In the genomic region with DNA sequence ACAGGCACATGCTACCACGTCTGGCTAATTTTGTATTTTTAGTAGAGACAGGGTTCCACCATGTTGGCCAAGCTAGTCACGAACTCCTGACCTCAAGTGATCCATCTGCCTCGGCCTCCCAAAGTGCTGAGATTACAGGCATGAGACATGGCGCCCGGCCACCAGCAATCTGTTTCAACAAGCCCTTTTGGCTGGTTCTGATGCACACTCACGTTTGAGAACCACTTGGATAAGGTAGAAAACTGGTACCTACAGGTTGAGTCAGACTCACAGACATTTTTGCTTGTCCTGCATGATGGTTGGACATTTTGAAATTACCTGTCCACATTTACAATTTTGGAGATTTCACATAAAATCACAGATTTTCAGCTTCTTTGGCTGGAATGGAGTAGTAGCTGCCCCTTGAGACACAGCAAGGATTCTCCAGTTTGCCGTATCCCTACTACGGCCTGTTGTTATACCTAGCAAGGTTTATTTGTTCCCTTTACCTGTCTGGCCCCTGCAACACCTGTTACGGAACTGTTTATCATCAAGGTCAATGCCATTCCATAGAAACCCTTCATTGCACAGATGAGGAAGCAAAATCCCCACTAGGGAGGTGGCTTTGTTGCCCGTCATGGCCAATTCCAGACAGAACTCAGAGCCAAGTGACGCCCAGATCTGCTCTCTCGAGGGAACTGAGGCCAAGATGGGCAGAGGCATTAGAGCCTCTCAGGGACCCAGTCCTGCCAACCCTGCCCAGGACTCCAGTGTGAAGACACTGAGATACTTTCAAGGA, we compare ENCODE assay signal across 28 cellular contexts.
"Had no signal": no experiment of that assay in that cellular context is flagged by ENCODE, and none has a peak within 500 bp of the region (broad histone marks: within the 10 kb centered on the region; RNA-seq: fewer than 3 reads in every experiment).

No MANE protein-coding gene starts in this region.

- H3K4me1 ChIP-seq: transverse colon had no signal

- H3K9me3 Mint-ChIP-seq: activated CD4-positive, alpha-beta memory T cell treated with anti-CD3 and anti-CD28 coated beads, Interleukin-2, amount 10 ng/mL, durations not matched to agents 7 days and 5 days; activated CD4-positive, alpha-beta T cell treated with anti-CD3 and anti-CD28 coated beads, Interleukin-2, amount 10 ng/mL, durations not matched to agents 7 days and 5 days; activated naive CD4-positive, alpha-beta T cell treated with anti-CD3 and anti-CD28 coated beads, Interleukin-2, amount 10 ng/mL, durations not matched to agents 7 days and 5 days; activated naive CD8-positive, alpha-beta T cell treated with anti-CD3 and anti-CD28 coated beads, Interleukin-2, amount 10 ng/mL, durations not matched to agents 7 days and 5 days; activated T-cell treated with anti-CD3 and anti-CD28 coated beads, Interleukin-2, amount 50 U/mL, for 24 hours; nephron progenitor cell; T-helper 1 cell treated with Interleukin-12 subunit alpha and Interleukin-12 subunit beta and Interleukin-4 antibody, amounts not matched to agents 30 μg/mL and 1 μg/mL, for 36 hours had no signal

- H3K4me3 ChIP-seq: ascending aorta, esophagus squamous epithelium, left ventricle myocardium inferior, lung, right lobe of liver, testis, transverse colon had no signal

- FAIRE-seq: endothelial cell of umbilical vein, frontal cortex, islet of Langerhans had no signal

- H3K4me3 Mint-ChIP-seq: activated CD4-positive, alpha-beta memory T cell treated with anti-CD3 and anti-CD28 coated beads, Interleukin-2, amount 10 ng/mL, durations not matched to agents 7 days and 5 days; activated CD4-positive, alpha-beta T cell treated with anti-CD3 and anti-CD28 coated beads, Interleukin-2, amount 10 ng/mL, durations not matched to agents 7 days and 5 days; activated naive CD4-positive, alpha-beta T cell treated with anti-CD3 and anti-CD28 coated beads, Interleukin-2, amount 10 ng/mL, durations not matched to agents 7 days and 5 days; activated naive CD8-positive, alpha-beta T cell treated with anti-CD3 and anti-CD28 coated beads, Interleukin-2, amount 10 ng/mL, durations not matched to agents 7 days and 5 days; activated T-cell treated with anti-CD3 and anti-CD28 coated beads, Interleukin-2, amount 50 U/mL, for 24 hours; T-helper 1 cell treated with Interleukin-12 subunit alpha and Interleukin-12 subunit beta and Interleukin-4 antibody, amounts not matched to agents 30 μg/mL and 1 μg/mL, for 36 hours had no signal

- H3K27ac ChIP-seq: ascending aorta, brain microvascular endothelial cell, esophagus squamous epithelium, left ventricle myocardium inferior, right lobe of liver, testis, transverse colon had no signal

- H3K27me3 ChIP-seq: ascending aorta, brain microvascular endothelial cell, right lobe of liver, testis had no signal

- H3K9me3 ChIP-seq: ascending aorta, esophagus squamous epithelium, left ventricle myocardium inferior, right lobe of liver, testis, transverse colon had no signal

- H3K36me3 ChIP-seq: ascending aorta, brain microvascular endothelial cell, esophagus squamous epithelium, left ventricle myocardium inferior, right lobe of liver, transverse colon had no signal

- DNase-seq: activated CD4-positive, alpha-beta memory T cell treated with anti-CD3 and anti-CD28 coated beads, Interleukin-2, amount 10 ng/mL, durations not matched to agents 7 days and 5 days; activated CD4-positive, alpha-beta T cell treated with anti-CD3 and anti-CD28 coated beads, Interleukin-2, amount 10 ng/mL, durations not matched to agents 7 days and 5 days; activated CD4-positive, CD25-positive, alpha-beta regulatory T cell treated with anti-CD3 and anti-CD28 coated beads, Interleukin-2, amount 50 U/mL, for 72 hours; activated CD8-positive, alpha-beta memory T cell treated with anti-CD3 and anti-CD28 coated beads, Interleukin-2, amount 50 U/mL, for 48 hours; activated gamma-delta T cell; activated naive CD4-positive, alpha-beta T cell treated with anti-CD3 and anti-CD28 coated beads, Interleukin-2, amount 10 ng/mL, durations not matched to agents 7 days and 5 days; activated naive CD8-positive, alpha-beta T cell treated with anti-CD3 and anti-CD28 coated beads, Interleukin-2, amount 10 ng/mL, durations not matched to agents 7 days and 5 days; activated T-cell treated with anti-CD3 and anti-CD28 coated beads, Interleukin-2, amount 50 U/mL, for 24 hours; brain microvascular endothelial cell; caudate nucleus; cortex of kidney; esophagus squamous epithelium; left ventricle myocardium inferior; nephron progenitor cell; occipital lobe; posterior cingulate gyrus; right lobe of liver; stimulated activated CD4-positive, alpha-beta T cell treated with anti-CD3 and anti-CD28 coated beads, Interleukin-2, amount 100 ng/mL, for 48 hours; stimulated activated naive CD4-positive, alpha-beta T cell treated with Interleukin-2 at 50 U/mL for 16 hours; T1000; testis; transverse colon had no signal

- ATAC-seq: right lobe of liver had no signal

- H3K27ac Mint-ChIP-seq: activated CD4-positive, alpha-beta memory T cell treated with anti-CD3 and anti-CD28 coated beads, Interleukin-2, amount 10 ng/mL, durations not matched to agents 7 days and 5 days; activated CD4-positive, alpha-beta T cell treated with anti-CD3 and anti-CD28 coated beads, Interleukin-2, amount 10 ng/mL, durations not matched to agents 7 days and 5 days; activated naive CD4-positive, alpha-beta T cell treated with anti-CD3 and anti-CD28 coated beads, Interleukin-2, amount 10 ng/mL, durations not matched to agents 7 days and 5 days; activated T-cell treated with anti-CD3 and anti-CD28 coated beads, Interleukin-2, amount 50 U/mL, for 24 hours; T-helper 1 cell treated with Interleukin-12 subunit alpha and Interleukin-12 subunit beta and Interleukin-4 antibody, amounts not matched to agents 30 μg/mL and 1 μg/mL, for 36 hours had no signal
